In genomic region chr1:172351347-172351746, GRCh38 we compare ENCODE assay signal across 1 cellular context.
TF ChIP-seq lines count a peak whose summit lies in the region.

No MANE protein-coding gene starts in this region.

TF ChIP-seq in HepG2, 621 proteins besides CTCF, POLR2A, EP300 and RAD21 (continued from another document):
- TF ChIP-seq ZBTB37 (CRISPR knock-in tag; IDR thresholded peaks at IDR 0.05) (no peak), ZBTB10 (CRISPR knock-in tag; IDR thresholded peaks at IDR 0.05; ENCODE audit: borderline replicate concordance) (no peak), MAFK (conservative IDR thresholded peaks at IDR 0.05 in 1 of 2, IDR thresholded peaks at IDR 0.05 in 1 of 2; ENCODE audit: low read length in 2 of 2) (peak; percentile 10 to 49; a peak in 2 of 4 replicates)
